1 cellular context compared by ENCODE assay signal in the genomic region with DNA sequence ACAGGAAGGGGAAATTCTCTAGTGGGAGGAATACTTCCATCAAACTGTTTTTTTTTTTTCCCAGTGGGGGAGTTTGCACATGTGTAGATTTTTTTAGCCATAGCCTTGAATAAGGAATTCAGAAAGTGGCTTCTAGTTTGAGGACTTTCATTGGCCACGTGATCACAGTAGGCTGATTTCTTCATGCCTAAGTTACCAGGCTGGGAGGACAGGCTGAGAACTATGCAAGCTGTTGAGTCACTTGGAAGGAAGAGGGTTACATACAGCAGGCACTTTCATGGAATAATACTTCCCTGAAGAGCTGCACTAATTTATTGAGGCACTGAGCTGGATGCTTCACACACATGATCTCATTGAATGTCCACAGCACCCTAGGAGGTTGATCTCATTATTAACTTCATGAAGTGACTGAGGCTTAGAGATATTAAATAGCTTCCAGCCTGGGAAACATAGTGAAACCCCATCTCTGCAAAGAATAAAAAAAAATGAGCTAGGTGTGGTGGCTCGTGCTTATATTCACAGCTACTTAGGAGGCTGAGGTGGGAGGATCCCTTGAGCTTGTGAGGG.
TF ChIP-seq lines count a peak whose summit lies in the region.

No MANE protein-coding gene starts in this region.

TF ChIP-seq in HepG2, 621 proteins besides CTCF, POLR2A, EP300 and RAD21 (continued from another document):
- TF ChIP-seq, protein P1, sequence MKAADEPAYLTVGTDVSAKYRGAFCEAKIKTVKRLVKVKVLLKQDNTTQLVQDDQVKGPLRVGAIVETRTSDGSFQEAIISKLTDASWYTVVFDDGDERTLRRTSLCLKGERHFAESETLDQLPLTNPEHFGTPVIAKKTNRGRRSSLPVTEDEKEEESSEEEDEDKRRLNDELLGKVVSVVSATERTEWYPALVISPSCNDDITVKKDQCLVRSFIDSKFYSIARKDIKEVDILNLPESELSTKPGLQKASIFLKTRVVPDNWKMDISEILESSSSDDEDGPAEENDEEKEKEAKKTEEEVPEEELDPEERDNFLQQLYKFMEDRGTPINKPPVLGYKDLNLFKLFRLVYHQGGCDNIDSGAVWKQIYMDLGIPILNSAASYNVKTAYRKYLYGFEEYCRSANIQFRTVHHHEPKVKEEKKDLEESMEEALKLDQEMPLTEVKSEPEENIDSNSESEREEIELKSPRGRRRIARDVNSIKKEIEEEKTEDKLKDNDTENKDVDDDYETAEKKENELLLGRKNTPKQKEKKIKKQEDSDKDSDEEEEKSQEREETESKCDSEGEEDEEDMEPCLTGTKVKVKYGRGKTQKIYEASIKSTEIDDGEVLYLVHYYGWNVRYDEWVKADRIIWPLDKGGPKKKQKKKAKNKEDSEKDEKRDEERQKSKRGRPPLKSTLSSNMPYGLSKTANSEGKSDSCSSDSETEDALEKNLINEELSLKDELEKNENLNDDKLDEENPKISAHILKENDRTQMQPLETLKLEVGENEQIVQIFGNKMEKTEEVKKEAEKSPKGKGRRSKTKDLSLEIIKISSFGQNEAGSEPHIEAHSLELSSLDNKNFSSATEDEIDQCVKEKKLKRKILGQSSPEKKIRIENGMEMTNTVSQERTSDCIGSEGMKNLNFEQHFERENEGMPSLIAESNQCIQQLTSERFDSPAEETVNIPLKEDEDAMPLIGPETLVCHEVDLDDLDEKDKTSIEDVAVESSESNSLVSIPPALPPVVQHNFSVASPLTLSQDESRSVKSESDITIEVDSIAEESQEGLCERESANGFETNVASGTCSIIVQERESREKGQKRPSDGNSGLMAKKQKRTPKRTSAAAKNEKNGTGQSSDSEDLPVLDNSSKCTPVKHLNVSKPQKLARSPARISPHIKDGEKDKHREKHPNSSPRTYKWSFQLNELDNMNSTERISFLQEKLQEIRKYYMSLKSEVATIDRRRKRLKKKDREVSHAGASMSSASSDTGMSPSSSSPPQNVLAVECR (CRISPR knock-in tag; IDR thresholded peaks at IDR 0.05; ENCODE audit: borderline replicate concordance): no peak
- TF ChIP-seq SAP130 (CRISPR knock-in tag; IDR thresholded peaks at IDR 0.05; ENCODE audit: low read depth) (no peak), ZNF773 (CRISPR knock-in tag; IDR thresholded peaks at IDR 0.05; ENCODE audit: borderline replicate concordance) (no peak), ZNF576 (CRISPR knock-in tag; IDR thresholded peaks at IDR 0.05) (no peak), CBX1 (IDR thresholded peaks at IDR 0.05; ENCODE audit: low read depth) (no peak), GFI1 (CRISPR knock-in tag; IDR thresholded peaks at IDR 0.05; ENCODE audit: borderline replicate concordance) (no peak), ZNF737 (CRISPR knock-in tag; IDR thresholded peaks at IDR 0.05; ENCODE audit: borderline replicate concordance) (no peak), TFDP2 (CRISPR knock-in tag; IDR thresholded peaks at IDR 0.05) (no peak), KDM6A (CRISPR knock-in tag; IDR thresholded peaks at IDR 0.05; ENCODE audit: low read depth) (no peak), ZMAT3 (CRISPR knock-in tag; conservative IDR thresholded peaks at IDR 0.05) (no peak), SRF (IDR thresholded peaks at IDR 0.05; ENCODE audit: low read depth, low read length) (no peak), MTF1 (CRISPR knock-in tag; IDR thresholded peaks at IDR 0.05) (no peak)
- TF ChIP-seq, protein P2, sequence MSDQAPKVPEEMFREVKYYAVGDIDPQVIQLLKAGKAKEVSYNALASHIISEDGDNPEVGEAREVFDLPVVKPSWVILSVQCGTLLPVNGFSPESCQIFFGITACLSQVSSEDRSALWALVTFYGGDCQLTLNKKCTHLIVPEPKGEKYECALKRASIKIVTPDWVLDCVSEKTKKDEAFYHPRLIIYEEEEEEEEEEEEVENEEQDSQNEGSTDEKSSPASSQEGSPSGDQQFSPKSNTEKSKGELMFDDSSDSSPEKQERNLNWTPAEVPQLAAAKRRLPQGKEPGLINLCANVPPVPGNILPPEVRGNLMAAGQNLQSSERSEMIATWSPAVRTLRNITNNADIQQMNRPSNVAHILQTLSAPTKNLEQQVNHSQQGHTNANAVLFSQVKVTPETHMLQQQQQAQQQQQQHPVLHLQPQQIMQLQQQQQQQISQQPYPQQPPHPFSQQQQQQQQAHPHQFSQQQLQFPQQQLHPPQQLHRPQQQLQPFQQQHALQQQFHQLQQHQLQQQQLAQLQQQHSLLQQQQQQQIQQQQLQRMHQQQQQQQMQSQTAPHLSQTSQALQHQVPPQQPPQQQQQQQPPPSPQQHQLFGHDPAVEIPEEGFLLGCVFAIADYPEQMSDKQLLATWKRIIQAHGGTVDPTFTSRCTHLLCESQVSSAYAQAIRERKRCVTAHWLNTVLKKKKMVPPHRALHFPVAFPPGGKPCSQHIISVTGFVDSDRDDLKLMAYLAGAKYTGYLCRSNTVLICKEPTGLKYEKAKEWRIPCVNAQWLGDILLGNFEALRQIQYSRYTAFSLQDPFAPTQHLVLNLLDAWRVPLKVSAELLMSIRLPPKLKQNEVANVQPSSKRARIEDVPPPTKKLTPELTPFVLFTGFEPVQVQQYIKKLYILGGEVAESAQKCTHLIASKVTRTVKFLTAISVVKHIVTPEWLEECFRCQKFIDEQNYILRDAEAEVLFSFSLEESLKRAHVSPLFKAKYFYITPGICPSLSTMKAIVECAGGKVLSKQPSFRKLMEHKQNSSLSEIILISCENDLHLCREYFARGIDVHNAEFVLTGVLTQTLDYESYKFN (CRISPR knock-in tag; conservative IDR thresholded peaks at IDR 0.05): no peak
